In the genomic region with DNA sequence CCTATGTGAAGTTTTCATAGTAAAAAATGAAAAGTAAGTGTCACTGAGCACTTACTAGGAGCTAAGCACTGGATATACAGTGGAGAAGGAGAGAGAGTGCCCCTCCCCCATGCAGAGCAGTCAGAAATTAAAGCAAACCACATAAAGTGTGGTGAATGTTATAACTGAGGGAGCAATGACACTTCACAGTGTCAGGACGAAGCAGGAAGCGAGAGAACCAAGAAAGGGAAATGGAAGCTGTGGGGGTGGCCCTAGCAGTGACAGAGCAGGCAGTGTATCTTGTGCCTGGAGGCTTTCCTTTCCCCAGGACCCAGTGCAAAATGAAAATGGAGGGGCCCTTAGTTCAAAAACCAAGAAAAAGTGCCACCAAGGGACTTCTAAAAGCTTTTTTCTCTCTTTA, we compare ENCODE assay signal across 9 cellular contexts. TPM values are rescaled to one million over a fixed set of nuclear protein-coding genes. Genes with fewer than 3 reads are reported as not detected.
DNase-seq lines count a peak whose midpoint lies in the region; ATAC-seq and TF ChIP-seq lines count a peak whose summit lies in the region.
"Had no signal": no experiment of that assay in that cellular context is flagged by ENCODE, and none has a peak within 500 bp of the region (broad histone marks: within the 10 kb centered on the region; RNA-seq: fewer than 3 reads in every experiment).

No MANE protein-coding gene starts in this region.

- no peak overlapping the region for H2BK15ac ChIP-seq in mesenchymal stem cell (ENCODE audit: low read depth, poor library complexity, severe bottlenecking)

- H2BK5ac ChIP-seq in mesenchymal stem cell (ENCODE audit: low read depth, low read length, poor library complexity, severe bottlenecking) = no peak overlapping the region

- no peak overlapping the region for H2AFZ ChIP-seq in mesenchymal stem cell (ENCODE audit: low read depth, low read length)

- H3K4ac ChIP-seq in mesenchymal stem cell (ENCODE audit: low read depth in 1 of 2, low read length in 2 of 2) = no peak overlapping the region

- POLR2A ChIA-PET in CD8-positive, alpha-beta memory T cell (lab: Charles Lee) = interaction anchor here (0.6 to 4.3 kb wide), 7 partner anchors 21 to 541 kb away, joined by 3 to 38 read pairs (median 3); partner anchors contain the start of genes RCAN3 and STPG1
- POLR2A ChIA-PET in activated CD8-positive, alpha-beta T cell treated with anti-CD3 and anti-CD28 coated beads for 36 hours (lab: Charles Lee) = interaction anchor here (0.7 to 3.8 kb wide), 12 partner anchors 9 to 68 kb away, joined by 3 to 20 read pairs (median 5); partner anchors contain the start of genes NIPAL3, RCAN3 and STPG1

- peaks cover 0 to 2% of the 10 kb centered on the region in 2 donors for H3K27me3 Mint-ChIP-seq in CD8-positive, alpha-beta memory T cell
- no peaks in the 10 kb centered on the region for H3K27me3 Mint-ChIP-seq in IgD-negative memory B cell
- H3K27me3 Mint-ChIP-seq in activated CD8-positive, alpha-beta T cell treated with anti-CD3 and anti-CD28 coated beads for 36 hours = no peaks in the 10 kb centered on the region

- CTCF ChIA-PET in CD8-positive, alpha-beta memory T cell (lab: Charles Lee) = interaction anchor here (1.2 to 1.9 kb wide), 9 partner anchors 9 to 106 kb away, joined by 3 to 8 read pairs (median 5); partner anchors contain the start of genes NIPAL3 and RCAN3
- CTCF ChIA-PET in activated CD8-positive, alpha-beta T cell treated with anti-CD3 and anti-CD28 coated beads for 36 hours (lab: Charles Lee) = interaction anchor here (0.9 to 3.3 kb wide), 9 partner anchors 21 to 280 kb away, joined by 3 to 18 read pairs (median 4); partner anchors contain the start of gene NIPAL3

- no peak overlapping the region for H3K23ac ChIP-seq in mesenchymal stem cell (ENCODE audit: low read length in 2 of 2)

- no peak overlapping the region for H4K91ac ChIP-seq in mesenchymal stem cell (ENCODE audit: low read length)

- H4K8ac ChIP-seq in mesenchymal stem cell (ENCODE audit: low read length) = peak overlapping the region; percentile 27

- peak overlapping the region; percentile 32 for H3K27ac ChIP-seq in CD8-positive, alpha-beta memory T cell (ENCODE audit: low read depth, low read length)
- no peak overlapping the region for H3K27ac ChIP-seq in mesenchymal stem cell (ENCODE audit: low read length, poor library complexity, severe bottlenecking)
- no peak overlapping the region for H3K27ac ChIP-seq in gastrocnemius medialis
- no peak overlapping the region for H3K27ac ChIP-seq in foreskin keratinocyte
- H3K27ac ChIP-seq: VCaP had no signal

- H2BK12ac ChIP-seq in mesenchymal stem cell (ENCODE audit: low read length in 2 of 2) = no peak overlapping the region

- H3K4me1 ChIP-seq in CD8-positive, alpha-beta memory T cell (ENCODE audit: insufficient read depth, low read length) = peaks cover 64% of the 10 kb centered on the region
- no peaks in the 10 kb centered on the region for H3K4me1 ChIP-seq in mesenchymal stem cell (ENCODE audit: control insufficient read depth, insufficient read depth, low read depth, low read length)
- no peaks in the 10 kb centered on the region for H3K4me1 ChIP-seq in gastrocnemius medialis
- no peaks in the 10 kb centered on the region for H3K4me1 ChIP-seq in foreskin keratinocyte

- H2BK120ac ChIP-seq in mesenchymal stem cell (ENCODE audit: low read depth, low read length) = no peak overlapping the region

- H3K4me2 ChIP-seq in mesenchymal stem cell (ENCODE audit: low read length, poor library complexity, severe bottlenecking) = no peak overlapping the region

- H3K4me1 Mint-ChIP-seq in CD8-positive, alpha-beta memory T cell = peaks cover 50 to 65% (median 51%) of the 10 kb centered on the region in 3 donors
- peaks cover 14 to 23% (median 21%) of the 10 kb centered on the region in 3 donors for H3K4me1 Mint-ChIP-seq in IgD-negative memory B cell
- peaks cover 58% of the 10 kb centered on the region for H3K4me1 Mint-ChIP-seq in activated CD8-positive, alpha-beta T cell treated with anti-CD3 and anti-CD28 coated beads for 36 hours (ENCODE audit: low read depth)

- H3K27ac Mint-ChIP-seq in CD8-positive, alpha-beta memory T cell = peak overlapping the region; percentile 94 to 99 (median 98)
- H3K27ac Mint-ChIP-seq in IgD-negative memory B cell = peak overlapping the region; percentile 43 to 88 (median 88)
- H3K27ac Mint-ChIP-seq in activated CD8-positive, alpha-beta T cell treated with anti-CD3 and anti-CD28 coated beads for 36 hours = peak overlapping the region; percentile 97

- no peaks in the 10 kb centered on the region for H3K9me3 Mint-ChIP-seq in CD8-positive, alpha-beta memory T cell
- H3K9me3 Mint-ChIP-seq in IgD-negative memory B cell = no peaks in the 10 kb centered on the region
- peaks cover 3% of the 10 kb centered on the region for H3K9me3 Mint-ChIP-seq in activated CD8-positive, alpha-beta T cell treated with anti-CD3 and anti-CD28 coated beads for 36 hours

- intact Hi-C loops in activated CD8-positive, alpha-beta T cell treated with anti-CD3 and anti-CD28 coated beads for 36 hours (cut with micrococcal nuclease) = loop anchor here (5.0 to 10.0 kb wide), 2 partner anchors 54 to 64 kb away; partner anchors contain the start of gene NIPAL3
- intact Hi-C loops in gastrocnemius medialis (cut with DNase I; ENCODE audit: low total_unique reads) = no loop called here

- H3K4me3 ChIP-seq in CD8-positive, alpha-beta memory T cell (ENCODE audit: low read length) = peak overlapping the region; percentile 32
- H3K4me3 ChIP-seq in mesenchymal stem cell (ENCODE audit: insufficient read depth in 1 of 2, low read depth in 1 of 2, low read length in 2 of 2) (no peak overlapping the region), gastrocnemius medialis (no peak overlapping the region)

- H3K9ac ChIP-seq in mesenchymal stem cell (ENCODE audit: low read length) = no peak overlapping the region

- in situ Hi-C loops in gastrocnemius medialis (cut with MboI; ENCODE audit: low sequenced_read_pairs in 4 of 4) = no loop called here

- no peaks in the 10 kb centered on the region for H3K27me3 ChIP-seq in CD8-positive, alpha-beta memory T cell (ENCODE audit: insufficient read depth, low read length, poor library complexity, severe bottlenecking)
- H3K27me3 ChIP-seq in mesenchymal stem cell (ENCODE audit: control insufficient read depth in 1 of 2, insufficient read depth in 1 of 2, low read length in 2 of 2) (peaks cover 3 to 10% of the 10 kb centered on the region in 2 experiments), gastrocnemius medialis (no peaks in the 10 kb centered on the region), foreskin keratinocyte (no peaks in the 10 kb centered on the region)

- H3K4me3 Mint-ChIP-seq in CD8-positive, alpha-beta memory T cell = peak overlapping the region; percentile 44 to 84 (median 83)
- H3K4me3 Mint-ChIP-seq in IgD-negative memory B cell = peak overlapping the region; percentile 17 to 78 (median 32)
- peak overlapping the region; percentile 59 for H3K4me3 Mint-ChIP-seq in activated CD8-positive, alpha-beta T cell treated with anti-CD3 and anti-CD28 coated beads for 36 hours

- H3K9me3 ChIP-seq in CD8-positive, alpha-beta memory T cell (ENCODE audit: low read length) = no peaks in the 10 kb centered on the region
- H3K9me3 ChIP-seq in mesenchymal stem cell (ENCODE audit: control insufficient read depth, low read length) (no peaks in the 10 kb centered on the region), gastrocnemius medialis (no peaks in the 10 kb centered on the region)

- peak; percentile 6 to 77 (median 52) for DNase-seq in CD8-positive, alpha-beta memory T cell
- DNase-seq in activated CD8-positive, alpha-beta T cell treated with anti-CD3 and anti-CD28 coated beads for 36 hours = peak; percentile 80
- DNase-seq in mesenchymal stem cell (no peak), gastrocnemius medialis (no peak), foreskin keratinocyte (no peak), NCI-H1694 treated with DMSO at 0.1 percent for 48 hours (lab: John Stamatoyannopoulos, UW) (no peak)

- no peak overlapping the region for H2AK5ac ChIP-seq in mesenchymal stem cell (ENCODE audit: low read length, severe bottlenecking)

- H3K36me3 ChIP-seq in CD8-positive, alpha-beta memory T cell (ENCODE audit: insufficient read depth, low read length) = no peaks in the 10 kb centered on the region
- H3K36me3 ChIP-seq in mesenchymal stem cell (ENCODE audit: control insufficient read depth in 1 of 2, insufficient read depth in 2 of 2, low read depth in 1 of 2, low read length in 2 of 2) (no peaks in the 10 kb centered on the region), gastrocnemius medialis (no peaks in the 10 kb centered on the region)

- 88% methylated on average over 2 of the region's 2 CpGs for WGBS in mesenchymal stem cell

- no peak for TF ChIP-seq CTCF in activated CD8-positive, alpha-beta T cell treated with anti-CD3 and anti-CD28 coated beads for 36 hours (IDR thresholded peaks at IDR 0.05)
- TF ChIP-seq CTCF in gastrocnemius medialis (IDR thresholded peaks at IDR 0.05 in 4 of 5, conservative IDR thresholded peaks at IDR 0.05 in 1 of 5) (no peak), foreskin keratinocyte (conservative IDR thresholded peaks at IDR 0.05) (no peak)

- H3K14ac ChIP-seq in mesenchymal stem cell (ENCODE audit: low read length in 2 of 2) = no peak overlapping the region

- peaks cover 0 to 6% (median 2%) of the 10 kb centered on the region in 3 donors for H3K36me3 Mint-ChIP-seq in CD8-positive, alpha-beta memory T cell
- H3K36me3 Mint-ChIP-seq in IgD-negative memory B cell = peaks cover 5% of the 10 kb centered on the region
- H3K36me3 Mint-ChIP-seq in activated CD8-positive, alpha-beta T cell treated with anti-CD3 and anti-CD28 coated beads for 36 hours (ENCODE audit: low read depth) = peaks cover 32% of the 10 kb centered on the region

- H3K79me1 ChIP-seq in mesenchymal stem cell (replicated peaks; ENCODE audit: low read length, poor library complexity, severe bottlenecking) = no peaks in the 10 kb centered on the region

- no peak overlapping the region for H3K18ac ChIP-seq in mesenchymal stem cell (ENCODE audit: low read depth in 1 of 2, low read length in 2 of 2)

- peak; percentile 75 for ATAC-seq in activated CD8-positive, alpha-beta T cell treated with anti-CD3 and anti-CD28 coated beads for 36 hours
- ATAC-seq in gastrocnemius medialis = no peak
- no peak for ATAC-seq in foreskin keratinocyte
- ATAC-seq in HG02840 (IDR thresholded peaks at IDR 0.05; ENCODE audit: low FRiP score, unreplicated experiment) = no peak

- no peak for TF ChIP-seq POLR2A in gastrocnemius medialis (IDR thresholded peaks at IDR 0.05)

RNA-seq across cellular contexts. Expression of gene RCAN3, which starts 21.5 kb away (rescaled TPM):
- 10 to 100 TPM; 62.6 to 64.0 TPM for total RNA-seq in CD8-positive, alpha-beta memory T cell
- polyA plus RNA-seq in CD8-positive, alpha-beta memory T cell = 66.7 TPM
- polyA plus RNA-seq in IgD-negative memory B cell = 36.1 TPM
- 10 to 100 TPM; 55.3 to 56.8 TPM for total RNA-seq in activated CD8-positive, alpha-beta T cell treated with anti-CD3 and anti-CD28 coated beads for 36 hours
- 16.3 TPM for polyA plus RNA-seq in mesenchymal stem cell (2013, experiment 1 of 2)
- polyA plus RNA-seq in mesenchymal stem cell (2013, experiment 2 of 2) = 16.9 TPM
- total RNA-seq in gastrocnemius medialis = 1 to 10 TPM; 1.3 to 2.1 (median 1.8) TPM
- total RNA-seq in foreskin keratinocyte = 15.2 and 15.9 TPM in 2 replicates
- 6.5 and 6.8 TPM in 2 replicates for polyA plus RNA-seq in foreskin keratinocyte

Comparison
In these comparisons a context has a peak if more than half of its experiments do, and no peak if none do; other contexts are left out.
1. DNase-seq: peak in CD8-positive, alpha-beta memory T cell (5 of 5) and activated CD8-positive, alpha-beta T cell treated with anti-CD3 and anti-CD28 coated beads for 36 hours (single experiment); none in mesenchymal stem cell (single experiment), gastrocnemius medialis (0 of 2), foreskin keratinocyte (0 of 2) and NCI-H1694 treated with DMSO at 0.1 percent for 48 hours (single experiment).
2. H3K4me3 Mint-ChIP-seq: peak in every context shown above with its lines; median percentile 83 in CD8-positive, alpha-beta memory T cell; 59 in activated CD8-positive, alpha-beta T cell treated with anti-CD3 and anti-CD28 coated beads for 36 hours; 32 in IgD-negative memory B cell.
3. Peak in every context shown above with its lines, with median percentiles within 50 percentile points of each other: H3K27ac Mint-ChIP-seq.